ENCODE assay signal across 1 cellular context in genomic region chr1:111208921-111209320, GRCh38.
A peak's percentile ranks its signal among the peaks of the same experiment; 100 is the strongest.
TF ChIP-seq lines count a peak whose summit lies in the region.

No MANE protein-coding gene starts in this region.

TF ChIP-seq in K562, 482 proteins besides CTCF, POLR2A, EP300 and RAD21:
- TF ChIP-seq USF2 (CRISPR knock-in tag; IDR thresholded peaks at IDR 0.05) = 0 out of 2 replicates have a peak, but pooled peaks have one; percentile 8
- TF ChIP-seq CHAMP1 (IDR thresholded peaks at IDR 0.05) = no peak
- TF ChIP-seq ZNF785 (CRISPR knock-in tag; IDR thresholded peaks at IDR 0.05) = no peak
- no peak for TF ChIP-seq SPI1 (IDR thresholded peaks at IDR 0.05; ENCODE audit: borderline replicate concordance, low read depth, low read length)
- TF ChIP-seq ERF (CRISPR knock-in tag; IDR thresholded peaks at IDR 0.05) = no peak
TF ChIP-seq in K562: peak in this region for 1.
